In the genomic region with DNA sequence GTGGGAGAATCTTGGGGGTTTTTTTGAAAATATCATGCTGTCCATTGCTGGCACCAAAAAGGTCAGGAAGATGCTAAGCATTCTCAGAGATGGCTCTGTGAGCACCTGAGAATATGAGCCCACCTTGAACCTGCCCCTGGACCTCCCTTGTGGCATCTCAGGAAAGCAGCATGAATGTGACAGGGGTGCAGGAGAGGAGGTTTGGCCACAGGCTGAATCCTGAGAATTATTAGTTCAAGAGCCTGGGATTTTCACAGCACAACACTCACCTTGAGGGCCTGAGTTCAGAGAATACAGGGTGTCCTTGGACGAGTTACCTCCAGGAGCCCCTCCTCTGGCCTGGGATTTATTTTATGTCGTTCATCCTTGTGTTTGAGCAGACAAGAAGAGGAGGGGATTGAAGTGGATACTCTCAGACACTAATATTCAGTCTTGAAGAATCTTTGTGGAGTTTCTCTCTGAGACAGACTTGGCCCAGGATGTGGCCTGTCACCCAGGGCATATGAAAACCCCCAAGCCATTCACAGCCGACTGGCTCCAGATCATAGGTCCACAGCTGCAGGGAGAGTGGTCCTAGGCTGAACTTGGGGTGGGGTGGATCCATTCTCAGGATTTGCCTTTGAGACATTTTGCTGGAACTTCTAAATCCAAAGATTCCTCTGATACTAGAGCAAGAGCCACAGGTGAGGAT, we compare ENCODE assay signal across 24 cellular contexts.
"Had no signal": no experiment of that assay in that cellular context is flagged by ENCODE, and none has a peak within 500 bp of the region (broad histone marks: within the 10 kb centered on the region; RNA-seq: fewer than 3 reads in every experiment).

No MANE protein-coding gene starts in this region.

- ATAC-seq: foreskin keratinocyte, gastroesophageal sphincter, heart left ventricle, left cardiac atrium, left lung, left ventricle myocardium superior, lower lobe of right lung, mucosa of descending colon had no signal

- H3K4me3 Mint-ChIP-seq: immature natural killer cell, mesothelial cell of epicardium, naive B cell had no signal

- H3K4me3 ChIP-seq: colonic mucosa, dorsolateral prefrontal cortex, esophagus muscularis mucosa, gastroesophageal sphincter, heart left ventricle, hepatocyte, left lung, lower lobe of right lung, mucosa of descending colon had no signal

- H3K36me3 Mint-ChIP-seq: mesothelial cell of epicardium had no signal

- H3K27ac Mint-ChIP-seq: immature natural killer cell, mesothelial cell of epicardium had no signal

- H3K4me1 Mint-ChIP-seq: immature natural killer cell, mesothelial cell of epicardium, naive B cell had no signal

- DNase-seq: colonic mucosa; cortex of kidney; dermis blood vessel endothelial cell; dorsolateral prefrontal cortex; effector CD4-positive, alpha-beta T cell; effector memory CD4-positive, alpha-beta T cell; foreskin keratinocyte; heart left ventricle; hypothalamus; immature natural killer cell; islet precursor cell; kidney; kidney glomerular epithelial cell; left cardiac atrium; left lung; left ventricle myocardium superior; lower lobe of right lung; mesenchymal stem cell; mucosa of descending colon; naive B cell had no signal
